9 cellular contexts compared by ENCODE assay signal in the genomic region with DNA sequence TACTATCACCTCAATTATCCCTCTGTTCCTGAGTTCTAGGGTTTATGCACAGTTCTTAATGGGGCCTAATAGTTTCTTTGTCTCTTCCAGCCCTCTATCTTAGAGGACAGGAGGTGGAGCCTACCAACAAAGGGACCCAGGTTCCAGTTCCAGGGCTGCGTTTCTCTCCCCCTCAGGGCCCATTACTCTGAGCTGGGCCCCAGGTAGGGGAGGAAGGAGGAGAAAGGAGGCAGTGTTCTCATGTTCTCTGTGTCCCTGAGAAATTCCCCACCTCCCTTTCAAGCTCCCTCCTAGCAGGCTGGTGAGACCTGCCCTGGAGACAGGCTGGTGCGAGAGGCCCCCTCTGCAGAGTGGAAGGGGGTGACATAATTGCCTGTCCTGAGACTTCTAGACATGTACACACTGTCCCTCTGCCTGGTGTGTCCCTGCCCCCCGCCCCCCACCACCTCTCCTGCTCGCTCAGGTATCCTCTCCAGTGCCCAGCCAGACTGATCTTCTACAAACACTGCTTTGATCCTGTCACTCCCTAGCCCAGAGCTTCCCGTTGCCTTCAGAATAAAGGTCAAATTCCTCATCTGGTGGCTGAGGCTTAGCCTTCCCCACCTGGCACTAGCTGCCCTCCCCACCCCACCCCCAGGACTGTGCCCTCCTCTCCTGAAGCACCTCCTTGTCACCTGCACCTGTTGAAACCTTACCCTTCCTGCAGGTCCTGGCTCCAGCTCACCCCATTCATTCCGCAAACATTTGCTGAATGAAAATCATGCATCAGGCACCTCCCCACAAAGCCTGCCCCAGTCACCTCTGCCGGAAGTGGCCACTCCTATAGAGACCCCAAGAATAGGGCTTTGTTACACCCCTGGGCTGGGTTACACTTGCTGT. TPM values are rescaled to one million over a fixed set of nuclear protein-coding genes. Genes with fewer than 3 reads are reported as not detected.
DNase-seq lines count a peak whose midpoint lies in the region; FAIRE-seq and TF ChIP-seq lines count a peak whose summit lies in the region.
"Had no signal": no experiment of that assay in that cellular context is flagged by ENCODE, and none has a peak within 500 bp of the region (broad histone marks: within the 10 kb centered on the region; RNA-seq: fewer than 3 reads in every experiment).

No MANE protein-coding gene starts in this region.

- peak overlapping the region; percentile 8 for H3K9ac ChIP-seq in keratinocyte (ENCODE audit: control insufficient read depth, extremely low read depth, insufficient read depth, low read length)

- H3K4me3 ChIP-seq in left ventricle myocardium inferior: no peak overlapping the region
- peak overlapping the region in 2 of 4 donors; percentile 21 to 28 for H3K4me3 ChIP-seq in Peyer's patch
- H3K4me3 ChIP-seq in keratinocyte (ENCODE audit: control insufficient read depth in 2 of 3, extremely low read depth in 1 of 3, insufficient read depth in 2 of 3, low read depth in 1 of 3, low read length in 3 of 3): no peak overlapping the region

- H3K9me1 ChIP-seq in keratinocyte (ENCODE audit: control insufficient read depth, extremely low read depth, insufficient read depth, low read length): no peaks in the 10 kb centered on the region

- H3K27me3 ChIP-seq in left ventricle myocardium inferior (ENCODE audit: low read depth) (no peaks in the 10 kb centered on the region), Peyer's patch (no peaks in the 10 kb centered on the region), keratinocyte (ENCODE audit: control insufficient read depth, extremely low read depth, insufficient read depth, low read length) (no peaks in the 10 kb centered on the region)

- H2AFZ ChIP-seq in keratinocyte (ENCODE audit: control insufficient read depth, low read length): no peak overlapping the region

- FAIRE-seq in keratinocyte (lab: Jason Lieb, UNC) (no peak), urothelium cell line (lab: Jason Lieb, UNC) (peak; percentile 27)

- H3K4me1 ChIP-seq in left ventricle myocardium inferior (peaks cover 38% of the 10 kb centered on the region), Peyer's patch (peaks cover 0 to 50% (median 2%) of the 10 kb centered on the region in 4 donors), keratinocyte (ENCODE audit: control insufficient read depth, extremely low read depth, insufficient read depth, low read length) (peaks cover 30% of the 10 kb centered on the region)

- H3K9me3 ChIP-seq in left ventricle myocardium inferior (replicated peaks): no peaks in the 10 kb centered on the region
- H3K9me3 ChIP-seq in Peyer's patch: no peaks in the 10 kb centered on the region
- no peaks in the 10 kb centered on the region for H3K9me3 ChIP-seq in keratinocyte (ENCODE audit: control insufficient read depth, low read depth, low read length)

- H3K4me2 ChIP-seq in keratinocyte (ENCODE audit: control insufficient read depth, extremely low read depth, insufficient read depth, low read depth, low read length): peak overlapping the region; percentile 45

- DNase-seq in left ventricle myocardium inferior (no peak), cardiac septum (ENCODE audit: low spot score) (no peak), Peyer's patch (peak in 2 of 3 donors; percentile 78 to 85), keratinocyte (ENCODE audit: low read depth, low spot score) (no peak), urothelium cell line (ENCODE audit: low spot score) (peak; percentile 75)
- DNase-seq in activated CD4-positive, CD25-positive, alpha-beta regulatory T cell treated with anti-CD3 and anti-CD28 coated beads, Interleukin-2, amount 50 U/mL, for 72 hours: no peak
- DNase-seq in activated CD4-positive, alpha-beta T cell treated with anti-CD3 and anti-CD28 coated beads, Interleukin-2, amount 50 U/mL, for 48 hours: no peak
- DNase-seq in activated naive CD4-positive, alpha-beta T cell treated with Interleukin-2 at 50 U/mL for 16 hours: no peak
- DNase-seq: activated CD4-positive, alpha-beta T cell treated with anti-CD3 and anti-CD28 coated beads for 1 hour had no signal

- H4K20me1 ChIP-seq in keratinocyte (ENCODE audit: control insufficient read depth, extremely low read depth, insufficient read depth, low read length): no peaks in the 10 kb centered on the region

- H3K79me2 ChIP-seq in keratinocyte (ENCODE audit: control insufficient read depth, insufficient read depth, low read length): no peaks in the 10 kb centered on the region

- dilution Hi-C loops in keratinocyte (cut with MboI; ENCODE audit: extremely low pct_ligation_motif_present, low sequenced_read_pairs): no loop called here

- TF ChIP-seq POLR2A in Peyer's patch (IDR thresholded peaks at IDR 0.05): peak; percentile 6 to 53

- no peak for TF ChIP-seq CTCF in left ventricle myocardium inferior (IDR thresholded peaks at IDR 0.05; ENCODE audit: borderline replicate concordance)
- TF ChIP-seq CTCF in Peyer's patch (IDR thresholded peaks at IDR 0.05): no peak
- TF ChIP-seq CTCF in keratinocyte (optimal IDR thresholded peaks at IDR 0.05 in 1 of 3, IDR thresholded peaks at IDR 0.05 in 1 of 3, conservative IDR thresholded peaks at IDR 0.05 in 1 of 3; ENCODE audit: extremely low read depth in 1 of 3, insufficient read depth in 2 of 3, low read length in 3 of 3): no peak

- no peaks in the 10 kb centered on the region for H3K36me3 ChIP-seq in left ventricle myocardium inferior
- no peaks in the 10 kb centered on the region for H3K36me3 ChIP-seq in Peyer's patch
- no peaks in the 10 kb centered on the region for H3K36me3 ChIP-seq in keratinocyte (ENCODE audit: control insufficient read depth in 2 of 2, extremely low read depth in 1 of 2, insufficient read depth in 2 of 2, low read length in 2 of 2)

- H3K27ac ChIP-seq in left ventricle myocardium inferior (replicated peaks) (peak overlapping the region; percentile 64), Peyer's patch (peak overlapping the region in 3 of 4 donors; percentile 87 to 98 (median 96)), keratinocyte (ENCODE audit: control insufficient read depth, insufficient read depth, low read length) (peak overlapping the region; percentile 50)

- intact Hi-C loops in left ventricle myocardium inferior (cut with micrococcal nuclease) (no loop called here), cardiac septum (cut with DNase I) (no loop called here)

RNA-seq across cellular contexts. Expression of a gene that starts 21.1 kb away (rescaled TPM):
- 63.4 TPM for total RNA-seq in left ventricle myocardium inferior
- 82.2 TPM for total RNA-seq in cardiac septum
- total RNA-seq in Peyer's patch: 1,000 to 10,000 TPM; 1,046 to 2,452 (median 2,098) TPM
- 151 to 286 TPM (median 160 TPM) in 3 replicates for polyA plus RNA-seq in keratinocyte
- 51.4 TPM for polyA plus RNA-seq in keratinocyte (2011; ENCODE audit: low read depth)
- 114 and 155 TPM in 2 replicates for polyA plus RNA-seq in keratinocyte (2011; cell fraction: cytosol; rRNA removed)
- 76.6 and 90.5 TPM in 2 replicates for polyA plus RNA-seq in keratinocyte (2011; cell fraction: nucleus; rRNA removed)
- polyA plus RNA-seq in keratinocyte (2012; ENCODE audit: low replicate concordance): 22.4 and 298 TPM in 2 replicates
- 144 to 245 TPM (median 179 TPM) in 3 replicates for polyA minus RNA-seq in keratinocyte
- 273 TPM for polyA minus RNA-seq in keratinocyte (2011; cell fraction: cytosol; rRNA and poly(A)+ RNA removed)
- polyA minus RNA-seq in keratinocyte (2011; cell fraction: nucleus; rRNA and poly(A)+ RNA removed): 68.3 and 75.2 TPM in 2 replicates

RNA-seq across cellular contexts. Expression of a gene that starts 23.0 kb away (rescaled TPM):
- 3.7 TPM for total RNA-seq in left ventricle myocardium inferior
- 10.7 TPM for total RNA-seq in cardiac septum
- total RNA-seq in Peyer's patch: 100 to 1,000 TPM; 320 to 614 (median 477) TPM
- 75.1 to 423 TPM (median 182 TPM) in 3 replicates for polyA plus RNA-seq in keratinocyte
- polyA plus RNA-seq in keratinocyte (2011; ENCODE audit: low read depth): 53.0 TPM
- polyA plus RNA-seq in keratinocyte (2011; cell fraction: cytosol; rRNA removed): 119 and 164 TPM in 2 replicates
- polyA plus RNA-seq in keratinocyte (2011; cell fraction: nucleus; rRNA removed): 90.3 and 92.6 TPM in 2 replicates
- 75.5 and 388 TPM in 2 replicates for polyA plus RNA-seq in keratinocyte (2012; ENCODE audit: low replicate concordance)
- polyA minus RNA-seq in keratinocyte: 62.1 to 507 TPM (median 158 TPM) in 3 replicates
- polyA minus RNA-seq in keratinocyte (2011; cell fraction: cytosol; rRNA and poly(A)+ RNA removed): 123 TPM
- polyA minus RNA-seq in keratinocyte (2011; cell fraction: nucleus; rRNA and poly(A)+ RNA removed): 29.4 and 32.0 TPM in 2 replicates

Comparison
In these comparisons a context has a peak if more than half of its experiments do, and no peak if none do; other contexts are left out.
1. DNase-seq: peak in Peyer's patch (2 of 3) and urothelium cell line (single experiment); none in left ventricle myocardium inferior (single experiment), cardiac septum (single experiment), keratinocyte (single experiment), activated CD4-positive, CD25-positive, alpha-beta regulatory T cell treated with anti-CD3 and anti-CD28 coated beads, Interleukin-2, amount 50 U/mL, for 72 hours (single experiment), activated CD4-positive, alpha-beta T cell treated with anti-CD3 and anti-CD28 coated beads, Interleukin-2, amount 50 U/mL, for 48 hours (0 of 2) and activated naive CD4-positive, alpha-beta T cell treated with Interleukin-2 at 50 U/mL for 16 hours (single experiment).
2. RNA of a gene that starts 21.1 kb away (total RNA-seq): 1,046 to 2,452 TPM in Peyer's patch; 82.2 TPM in cardiac septum (single experiment) and 63.4 TPM in left ventricle myocardium inferior (single experiment); every median in the first group is over 10 times any median in the second.
3. RNA of a gene that starts 23.0 kb away (total RNA-seq): 320 to 614 TPM in Peyer's patch; 10.7 TPM in cardiac septum (single experiment) and 3.7 TPM in left ventricle myocardium inferior (single experiment); every median in the first group is over 10 times any median in the second.
4. Peak in every context shown above with its lines, with median percentiles within 50 percentile points of each other: H3K27ac ChIP-seq.